ENCODE assay signal across 21 cellular contexts in the genomic region with DNA sequence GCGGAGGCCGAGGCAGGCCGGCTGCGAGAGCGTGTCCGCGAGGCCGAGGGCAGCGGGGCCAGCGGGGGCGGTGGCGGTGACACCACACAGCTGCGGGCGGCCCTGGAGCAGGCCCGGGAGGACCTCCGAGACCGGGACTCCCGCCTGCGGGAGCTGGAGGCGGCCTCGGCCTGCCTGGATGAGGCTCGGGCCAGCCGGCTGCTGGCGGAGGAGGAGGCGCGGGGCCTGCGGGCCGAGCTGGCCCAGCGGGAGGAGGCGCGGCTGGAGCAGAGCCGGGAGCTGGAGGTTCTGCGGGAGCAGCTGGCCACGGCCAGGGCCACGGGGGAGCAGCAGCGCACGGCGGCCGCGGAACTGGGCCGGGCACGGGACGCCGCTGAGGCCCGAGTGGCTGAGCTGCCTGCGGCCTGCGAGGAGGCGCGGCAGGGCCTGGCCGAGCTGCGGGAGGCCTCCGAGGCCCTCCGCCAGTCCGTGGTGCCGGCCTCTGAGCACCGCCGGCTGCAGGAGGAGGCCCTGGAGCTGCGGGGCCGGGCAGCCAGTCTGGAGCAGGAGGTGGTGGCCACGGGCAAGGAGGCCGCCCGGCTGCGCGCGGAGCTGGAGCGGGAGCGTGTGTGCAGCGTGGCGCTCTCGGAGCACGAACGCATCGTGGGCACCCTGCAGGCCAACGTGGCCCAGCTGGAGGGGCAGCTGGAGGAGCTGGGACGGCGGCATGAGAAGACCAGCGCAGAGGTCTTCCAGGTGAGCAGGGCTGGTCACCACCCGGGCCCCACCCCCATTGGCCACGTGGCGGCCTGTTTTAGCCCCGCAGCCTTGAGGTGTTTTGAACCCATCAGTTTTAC. TPM values are rescaled to one million over a fixed set of nuclear protein-coding genes. Genes with fewer than 3 reads are reported as not detected.
DNase-seq lines count a peak whose midpoint lies in the region; ATAC-seq and TF ChIP-seq lines count a peak whose summit lies in the region.
"Had no signal": no experiment of that assay in that cellular context is flagged by ENCODE, and none has a peak within 500 bp of the region (broad histone marks: within the 10 kb centered on the region; RNA-seq: fewer than 3 reads in every experiment).

No MANE protein-coding gene starts in this region.

- peaks cover 6% of the 10 kb centered on the region; the same call in 1 of the 2 replicates for H3F3A ChIP-seq in GM23338 (replicated peaks; ENCODE audit: low read depth)

- H3K27ac Mint-ChIP-seq in GM23338, result no peak overlapping the region
- H3K27ac Mint-ChIP-seq in activated T-cell treated with anti-CD3 and anti-CD28 coated beads, Interleukin-2, amount 50 U/mL, for 24 hours, result no peak overlapping the region
- H3K27ac Mint-ChIP-seq in activated CD4-positive, alpha-beta T cell treated with anti-CD3 and anti-CD28 coated beads, Interleukin-2, amount 10 ng/mL, durations not matched to agents 7 days and 5 days, result no peak overlapping the region
- H3K27ac Mint-ChIP-seq: B cell; CD8-positive, alpha-beta T cell had no signal

- no peaks in the 10 kb centered on the region for H3K9me1 ChIP-seq in IMR-90 (ENCODE audit: insufficient read depth, low read length)

- H4K91ac ChIP-seq in IMR-90 (ENCODE audit: insufficient read depth, low read depth, low read length) (no peak overlapping the region), neuronal stem cell (ENCODE audit: low read depth, low read length, poor library complexity) (no peak overlapping the region)

- H2AFZ ChIP-seq in GM23338 (no peak overlapping the region), IMR-90 (replicated peaks; ENCODE audit: low read length, poor library complexity) (no peak overlapping the region), neuronal stem cell (ENCODE audit: low read length) (no peak overlapping the region)
- H2AFZ ChIP-seq: GM23248 had no signal

- no peak overlapping the region for H3K27ac ChIP-seq in GM23338 (ENCODE audit: low read depth)
- H3K27ac ChIP-seq in IMR-90 (ENCODE audit: insufficient read depth, low read length), result no peak overlapping the region
- H3K27ac ChIP-seq in neuronal stem cell (replicated peaks; ENCODE audit: low read length), result no peak overlapping the region
- no peak overlapping the region for H3K27ac ChIP-seq in body of pancreas
- H3K27ac ChIP-seq: A549, BLaER1, C4-2B, GM23248 had no signal

- H4K20me1 ChIP-seq in GM23338 (replicated peaks; ENCODE audit: insufficient read depth), result no peaks in the 10 kb centered on the region
- no peaks in the 10 kb centered on the region for H4K20me1 ChIP-seq in IMR-90 (ENCODE audit: insufficient read depth, low read length)
- H4K20me1 ChIP-seq: BLaER1 had no signal

- peaks cover 5% of the 10 kb centered on the region; the same call in 1 of the 3 replicates for H3K9me3 Mint-ChIP-seq in GM23338
- H3K9me3 Mint-ChIP-seq in activated T-cell treated with anti-CD3 and anti-CD28 coated beads, Interleukin-2, amount 50 U/mL, for 24 hours, result peaks cover 6% of the 10 kb centered on the region
- peaks cover 3% of the 10 kb centered on the region for H3K9me3 Mint-ChIP-seq in activated CD4-positive, alpha-beta T cell treated with anti-CD3 and anti-CD28 coated beads, Interleukin-2, amount 10 ng/mL, durations not matched to agents 7 days and 5 days
- H3K9me3 Mint-ChIP-seq: CD4-positive, CD25-positive, alpha-beta regulatory T cell; CD8-positive, alpha-beta T cell had no signal

- no peaks in the 10 kb centered on the region for H3K9me2 ChIP-seq in GM23338 (ENCODE audit: insufficient read depth)

- no peak overlapping the region for H3K4me3 Mint-ChIP-seq in GM23338
- H3K4me3 Mint-ChIP-seq in activated T-cell treated with anti-CD3 and anti-CD28 coated beads, Interleukin-2, amount 50 U/mL, for 24 hours, result no peak overlapping the region
- no peak overlapping the region for H3K4me3 Mint-ChIP-seq in activated CD4-positive, alpha-beta T cell treated with anti-CD3 and anti-CD28 coated beads, Interleukin-2, amount 10 ng/mL, durations not matched to agents 7 days and 5 days
- H3K4me3 Mint-ChIP-seq: B cell; CD4-positive, CD25-positive, alpha-beta regulatory T cell; CD8-positive, alpha-beta T cell had no signal

- H4K8ac ChIP-seq in IMR-90 (ENCODE audit: low read depth in 2 of 2, low read length in 2 of 2) (no peak overlapping the region), neuronal stem cell (ENCODE audit: low read depth, low read length) (no peak overlapping the region)

- H2AK5ac ChIP-seq in IMR-90 (ENCODE audit: low read depth, low read length) (no peak overlapping the region), neuronal stem cell (ENCODE audit: low read depth, low read length) (no peak overlapping the region)

- no peak overlapping the region for H3K14ac ChIP-seq in IMR-90 (replicated peaks; ENCODE audit: low read depth, low read length)
- no peak overlapping the region for H3K14ac ChIP-seq in neuronal stem cell (ENCODE audit: low read length)

- dilution Hi-C loops in IMR-90 (cut with HindIII; ENCODE audit: low sequenced_read_pairs, unreplicated experiment), result no loop called here

- BruUV-seq in IMR-90 (replicated peaks; lab: Mats Ljungman, UMichigan), result no TSS peak

- in situ Hi-C loops in IMR-90 (cut with MboI; ENCODE audit: low sequenced_read_pairs), result no loop called here

- TF ChIP-seq CTCF in GM23338 (conservative IDR thresholded peaks at IDR 0.05; ENCODE audit: low read depth in 2 of 2) (no peak), IMR-90 (conservative IDR thresholded peaks at IDR 0.05; ENCODE audit: low read depth, low read length) (no peak), body of pancreas (IDR thresholded peaks at IDR 0.05) (no peak)

- H3K79me2 ChIP-seq in GM23338 (replicated peaks; ENCODE audit: insufficient read depth), result no peaks in the 10 kb centered on the region

- H3K4me2 ChIP-seq in GM23338, result no peak overlapping the region
- H3K4me2 ChIP-seq in IMR-90 (ENCODE audit: low read depth, low read length), result no peak overlapping the region
- H3K4me2 ChIP-seq in neuronal stem cell (ENCODE audit: insufficient read depth, low read length, poor library complexity, severe bottlenecking), result no peak overlapping the region
- H3K4me2 ChIP-seq: A549, BLaER1 had no signal

- CTCF ChIA-PET in IMR-90 (lab: Yijun Ruan, JAX), result no interaction called here
- CTCF ChIA-PET in activated CD4-positive, alpha-beta T cell treated with anti-CD3 and anti-CD28 coated beads, Interleukin-2, amount 10 ng/mL, durations not matched to agents 7 days and 5 days (lab: Charles Lee), result interaction anchor here (0.6 to 1.3 kb wide), 2 partner anchors 14 to 182 kb away, joined by 3 read pairs; partner anchors contain the start of gene SH3GL1

- H3K36me3 ChIP-seq in GM23338 (ENCODE audit: insufficient read depth) (no peaks in the 10 kb centered on the region; the same call in 1 of the 2 replicates), IMR-90 (ENCODE audit: control insufficient read depth, insufficient read depth, low read length) (no peaks in the 10 kb centered on the region), neuronal stem cell (replicated peaks in 1 of 2; ENCODE audit: control insufficient read depth in 2 of 2, insufficient read depth in 2 of 2, low read length in 2 of 2) (no peaks in the 10 kb centered on the region), body of pancreas (replicated peaks in 1 of 2; ENCODE audit: insufficient read depth in 1 of 2, low read depth in 2 of 2) (no peaks in the 10 kb centered on the region)
- H3K36me3 ChIP-seq: BLaER1, HAP-1 had no signal

- H3K4me1 Mint-ChIP-seq in GM23338, result no peaks in the 10 kb centered on the region; the same call in 2 of the 3 replicates
- H3K4me1 Mint-ChIP-seq in activated T-cell treated with anti-CD3 and anti-CD28 coated beads, Interleukin-2, amount 50 U/mL, for 24 hours (ENCODE audit: low read depth), result peaks cover 7% of the 10 kb centered on the region
- H3K4me1 Mint-ChIP-seq in activated CD4-positive, alpha-beta T cell treated with anti-CD3 and anti-CD28 coated beads, Interleukin-2, amount 10 ng/mL, durations not matched to agents 7 days and 5 days, result peaks cover 8% of the 10 kb centered on the region

- H3K9ac ChIP-seq in IMR-90 (ENCODE audit: low read depth, low read length) (no peak overlapping the region), neuronal stem cell (ENCODE audit: low read depth, low read length, poor library complexity) (no peak overlapping the region)
- H3K9ac ChIP-seq: BLaER1, GM23248 had no signal

- no peak overlapping the region for H4K5ac ChIP-seq in IMR-90 (ENCODE audit: low read depth, low read length)

- H2BK12ac ChIP-seq in neuronal stem cell (ENCODE audit: low read length), result peak overlapping the region; percentile 10

- 94% methylated on average over 59 of the region's 81 CpGs; no CpG with 5 or more reads in 1 of the 2 experiments for WGBS in IMR-90 (ENCODE audit: extremely low coverage in 2 of 2, insufficient read length in 1 of 2), 2 experiments
- no CpG with 5 or more reads among the region's 81 CpGs for WGBS in neuronal stem cell (ENCODE audit: extremely low coverage in 2 of 2, insufficient read length in 2 of 2, insufficient replicate concordance in 1 of 2), 2 donors
- WGBS in body of pancreas, 2 donors, result 92 to 96% methylated on average over 32 to 36 of the region's 81 CpGs

- H3K18ac ChIP-seq in IMR-90 (ENCODE audit: low read depth, low read length), result no peak overlapping the region
- peak overlapping the region; percentile 80 for H3K18ac ChIP-seq in neuronal stem cell (ENCODE audit: low read length)

- H3K79me1 ChIP-seq in IMR-90 (ENCODE audit: low read depth in 1 of 2, low read length in 2 of 2) (no peaks in the 10 kb centered on the region), neuronal stem cell (ENCODE audit: low read depth, low read length) (no peaks in the 10 kb centered on the region)

- no peak overlapping the region for H2BK120ac ChIP-seq in IMR-90 (ENCODE audit: low read depth, low read length)
- H2BK120ac ChIP-seq in neuronal stem cell (ENCODE audit: low read depth, low read length), result no peak overlapping the region

- H3K4me3 ChIP-seq in GM23338 (no peak overlapping the region), IMR-90 (ENCODE audit: insufficient read depth, low read depth, low read length) (no peak overlapping the region), neuronal stem cell (ENCODE audit: low read length in 2 of 2) (no peak overlapping the region), body of pancreas (no peak overlapping the region)
- H3K4me3 ChIP-seq: A549, BLaER1, GM23248, HAP-1 had no signal

- peaks cover 20% of the 10 kb centered on the region for H3K27me3 Mint-ChIP-seq in GM23338 (ENCODE audit: insufficient read depth, low read depth, poor library complexity)
- H3K27me3 Mint-ChIP-seq in activated T-cell treated with anti-CD3 and anti-CD28 coated beads, Interleukin-2, amount 50 U/mL, for 24 hours, result no peaks in the 10 kb centered on the region
- no peaks in the 10 kb centered on the region for H3K27me3 Mint-ChIP-seq in activated CD4-positive, alpha-beta T cell treated with anti-CD3 and anti-CD28 coated beads, Interleukin-2, amount 10 ng/mL, durations not matched to agents 7 days and 5 days
- H3K27me3 Mint-ChIP-seq: B cell had no signal

- H3K23ac ChIP-seq in IMR-90 (ENCODE audit: low read depth, low read length) (no peak overlapping the region), neuronal stem cell (ENCODE audit: low read depth, low read length, poor library complexity) (peak overlapping the region; percentile 65)

- no peak; the same call in 2 of the 3 replicates for ATAC-seq in GM23338
- ATAC-seq in IMR-90 (ENCODE audit: low read depth), result no peak
- no peak for ATAC-seq in body of pancreas
- ATAC-seq: A549; CD8-positive, alpha-beta T cell had no signal

- H3K4ac ChIP-seq in IMR-90 (ENCODE audit: low read depth, low read length) (no peak overlapping the region), neuronal stem cell (ENCODE audit: low read length) (no peak overlapping the region)

- no peak for TF ChIP-seq RAD21 in IMR-90 (IDR thresholded peaks at IDR 0.05; ENCODE audit: low read length)

- intact Hi-C loops in IMR-90 (cut with micrococcal nuclease), result no loop called here
- intact Hi-C loops in body of pancreas (cut with DNase I), result no loop called here

- no peak overlapping the region for H3K56ac ChIP-seq in IMR-90 (ENCODE audit: extremely low read depth, insufficient read depth, low read length)

- H2BK5ac ChIP-seq in IMR-90 (ENCODE audit: low read depth, low read length, poor library complexity, severe bottlenecking) (no peak overlapping the region), neuronal stem cell (ENCODE audit: low read length) (no peak overlapping the region)

- no peaks in the 10 kb centered on the region for H3K9me3 ChIP-seq in IMR-90 (ENCODE audit: control insufficient read depth, insufficient read depth, low read length)
- peaks cover 0 to 2% of the 10 kb centered on the region in 2 donors for H3K9me3 ChIP-seq in neuronal stem cell (replicated peaks in 1 of 2; ENCODE audit: control insufficient read depth in 2 of 2, insufficient read depth in 1 of 2, low read depth in 1 of 2, low read length in 2 of 2)
- H3K9me3 ChIP-seq in body of pancreas, result no peaks in the 10 kb centered on the region
- H3K9me3 ChIP-seq: A549, HAP-1 had no signal

- POLR2A ChIA-PET in IMR-90 (lab: Charles Lee; ENCODE audit: unreplicated experiment), result no interaction called here
- POLR2A ChIA-PET in activated CD4-positive, alpha-beta T cell treated with anti-CD3 and anti-CD28 coated beads, Interleukin-2, amount 10 ng/mL, durations not matched to agents 7 days and 5 days (lab: Charles Lee), result no interaction called here

- H3K4me1 ChIP-seq in GM23338 (ENCODE audit: insufficient read depth), result no peaks in the 10 kb centered on the region
- no peaks in the 10 kb centered on the region for H3K4me1 ChIP-seq in IMR-90 (ENCODE audit: control insufficient read depth, insufficient read depth, low read length)
- no peaks in the 10 kb centered on the region for H3K4me1 ChIP-seq in neuronal stem cell (ENCODE audit: control insufficient read depth in 2 of 2, insufficient read depth in 1 of 2, low read depth in 1 of 2, low read length in 2 of 2)
- no peaks in the 10 kb centered on the region for H3K4me1 ChIP-seq in body of pancreas
- H3K4me1 ChIP-seq: Caco-2, HAP-1 had no signal

- DNase-seq in AG20443 (ENCODE audit: low spot score), result peak; percentile 6
- DNase-seq in GM23338 (ENCODE audit: low spot score), result peak; percentile 21
- no peak for DNase-seq in IMR-90
- no peak for DNase-seq in neuronal stem cell (ENCODE audit: low spot score)
- no peak for DNase-seq in activated T-cell treated with anti-CD3 and anti-CD28 coated beads, Interleukin-2, amount 50 U/mL, for 48 hours
- DNase-seq in activated T-cell treated with anti-CD3 and anti-CD28 coated beads, Interleukin-2, amount 50 U/mL, for 24 hours, result no peak
- DNase-seq in activated CD4-positive, alpha-beta T cell treated with anti-CD3 and anti-CD28 coated beads, Interleukin-2, amount 10 ng/mL, durations not matched to agents 7 days and 5 days, result no peak
- DNase-seq in body of pancreas, result no peak
- DNase-seq: 8988T; ACHN; Caco-2; CD4-positive, CD25-positive, alpha-beta regulatory T cell; CD8-positive, alpha-beta T cell; DMS 273 treated with DMSO at 0.1 percent for 48 hours; DND-41; GM23248 had no signal

- H2BK15ac ChIP-seq in IMR-90 (ENCODE audit: low read depth, low read length), result no peak overlapping the region
- H2BK15ac ChIP-seq in neuronal stem cell (ENCODE audit: low read length), result no peak overlapping the region

- H3K36me3 Mint-ChIP-seq in GM23338 (ENCODE audit: low read depth), result peaks cover 18% of the 10 kb centered on the region
- no peaks in the 10 kb centered on the region for H3K36me3 Mint-ChIP-seq in activated T-cell treated with anti-CD3 and anti-CD28 coated beads, Interleukin-2, amount 50 U/mL, for 24 hours (ENCODE audit: low read depth)
- no peaks in the 10 kb centered on the region for H3K36me3 Mint-ChIP-seq in activated CD4-positive, alpha-beta T cell treated with anti-CD3 and anti-CD28 coated beads, Interleukin-2, amount 10 ng/mL, durations not matched to agents 7 days and 5 days (ENCODE audit: low read depth)
- H3K36me3 Mint-ChIP-seq: CD4-positive, CD25-positive, alpha-beta regulatory T cell; CD8-positive, alpha-beta T cell had no signal

- H2AK9ac ChIP-seq in IMR-90 (replicated peaks; ENCODE audit: low read depth, low read length, poor library complexity), result peak overlapping the region; percentile 65

- TF ChIP-seq POLR2A in IMR-90 (IDR thresholded peaks at IDR 0.05; ENCODE audit: low read depth, low read length) (no peak), body of pancreas (IDR thresholded peaks at IDR 0.05) (no peak)

- no peaks in the 10 kb centered on the region for H3K27me3 ChIP-seq in GM23338 (ENCODE audit: insufficient read depth)
- no peaks in the 10 kb centered on the region; the same call in 1 of the 2 replicates for H3K27me3 ChIP-seq in IMR-90 (ENCODE audit: control insufficient read depth, insufficient read depth, low read length)
- H3K27me3 ChIP-seq in neuronal stem cell (ENCODE audit: control insufficient read depth in 3 of 3, insufficient read depth in 3 of 3, low read depth in 1 of 3, low read length in 3 of 3), result peaks cover 0 to 12% (median 0%) of the 10 kb centered on the region in 3 experiments
- no peaks in the 10 kb centered on the region for H3K27me3 ChIP-seq in body of pancreas
- H3K27me3 ChIP-seq: BLaER1 had no signal

- H2BK20ac ChIP-seq in IMR-90 (ENCODE audit: low read depth, low read length), result no peak overlapping the region

RNA-seq across cellular contexts. Expression of gene EBI3, which starts 11.7 kb away (rescaled TPM):
- total RNA-seq in GM23338 (2014; rRNA removed; shearing (Covaris generic)), result 0.52 TPM in 1 of 2 replicates, not detected in the other
- polyA plus RNA-seq in GM23338 (2016; fragmentation: Nextera tagmentation; extraction: Ambion mirVana), result 1.4 and 1.6 TPM in 2 replicates
- total RNA-seq in IMR-90 (2012; rRNA removed), result 0.28 and 0.36 TPM in 2 replicates
- 2.7 and 3.0 TPM in 2 replicates for polyA plus RNA-seq in IMR-90 (2012; rRNA removed)
- 2.8 and 6.8 TPM in 2 replicates for polyA plus RNA-seq in IMR-90 (2012; cell fraction: cytosol; rRNA removed)
- polyA plus RNA-seq in IMR-90 (2012; cell fraction: nucleus; rRNA removed; ENCODE audit: low replicate concordance), result 2.5 and 2.7 TPM in 2 replicates
- polyA plus RNA-seq in neuronal stem cell (2013, experiment 1 of 2), result 0.06 TPM
- polyA plus RNA-seq in neuronal stem cell (2013, experiment 2 of 2), result 0.03 TPM
- total RNA-seq in activated CD4-positive, alpha-beta T cell treated with anti-CD3 and anti-CD28 coated beads, Interleukin-2, amount 10 ng/mL, durations not matched to agents 7 days and 5 days, result 1 to 10 TPM in 1 of 2 experiments, under 1 TPM in 1; 0.27 to 1.2 TPM
- total RNA-seq in body of pancreas, result 10 to 100 TPM in 1 of 2 donors, under 1 TPM in 1; 0.99 to 27.5 TPM
- total RNA-seq: CD4-positive, CD25-positive, alpha-beta regulatory T cell; CD8-positive, alpha-beta T cell; GM23248 had no signal

RNA-seq across cellular contexts. Expression of gene YJU2, which starts 29.2 kb away (rescaled TPM):
- total RNA-seq in GM23338 (2014; rRNA removed; shearing (Covaris generic)), result 27.3 and 33.4 TPM in 2 replicates
- polyA plus RNA-seq in GM23338 (2016; fragmentation: Nextera tagmentation; extraction: Ambion mirVana), result 27.6 and 28.8 TPM in 2 replicates
- 15.6 and 20.3 TPM in 2 replicates for total RNA-seq in IMR-90 (2012; rRNA removed)
- 18.8 and 18.9 TPM in 2 replicates for polyA plus RNA-seq in IMR-90 (2012; rRNA removed)
- 19.0 and 22.4 TPM in 2 replicates for polyA plus RNA-seq in IMR-90 (2012; cell fraction: cytosol; rRNA removed)
- 14.6 and 17.9 TPM in 2 replicates for polyA plus RNA-seq in IMR-90 (2012; cell fraction: nucleus; rRNA removed; ENCODE audit: low replicate concordance)
- polyA plus RNA-seq in neuronal stem cell (2013, experiment 1 of 2), result 17.8 TPM
- polyA plus RNA-seq in neuronal stem cell (2013, experiment 2 of 2), result 16.3 TPM
- 10 to 100 TPM; 24.8 to 25.5 TPM for total RNA-seq in activated CD4-positive, alpha-beta T cell treated with anti-CD3 and anti-CD28 coated beads, Interleukin-2, amount 10 ng/mL, durations not matched to agents 7 days and 5 days
- 10 to 100 TPM; 15.5 to 20.2 TPM for total RNA-seq in body of pancreas

RNA-seq across cellular contexts. Expression of gene ANKRD24, which starts 35.2 kb away (rescaled TPM):
- 13.4 and 18.0 TPM in 2 replicates for total RNA-seq in GM23338 (2014; rRNA removed; shearing (Covaris generic))
- polyA plus RNA-seq in GM23338 (2016; fragmentation: Nextera tagmentation; extraction: Ambion mirVana) (3.7 and 4.5 TPM in 2 replicates), IMR-90 (2012; rRNA removed) (0.21 and 0.29 TPM in 2 replicates)
- total RNA-seq in IMR-90 (2012; rRNA removed) (0.18 and 0.28 TPM in 2 replicates), body of pancreas (1 to 10 TPM; 2.1 to 3.6 TPM)
- 0.36 and 0.49 TPM in 2 replicates for polyA plus RNA-seq in IMR-90 (2012; cell fraction: cytosol; rRNA removed)
- polyA plus RNA-seq in IMR-90 (2012; cell fraction: nucleus; rRNA removed; ENCODE audit: low replicate concordance), result 2.2 and 2.3 TPM in 2 replicates
- 0.60 TPM for polyA plus RNA-seq in neuronal stem cell (2013, experiment 1 of 2)
- polyA plus RNA-seq in neuronal stem cell (2013, experiment 2 of 2), result 0.64 TPM
- under 1 TPM; 0.60 to 0.72 TPM for total RNA-seq in activated CD4-positive, alpha-beta T cell treated with anti-CD3 and anti-CD28 coated beads, Interleukin-2, amount 10 ng/mL, durations not matched to agents 7 days and 5 days

RNA-seq across cellular contexts. Expression of gene SIRT6, which starts 35.3 kb away (rescaled TPM):
- 15.8 and 26.7 TPM in 2 replicates for total RNA-seq in GM23338 (2014; rRNA removed; shearing (Covaris generic))
- polyA plus RNA-seq in GM23338 (2016; fragmentation: Nextera tagmentation; extraction: Ambion mirVana) (18.9 and 19.3 TPM in 2 replicates), IMR-90 (2012; rRNA removed) (25.3 and 31.6 TPM in 2 replicates)
- total RNA-seq in IMR-90 (2012; rRNA removed) (3.9 and 6.1 TPM in 2 replicates), body of pancreas (10 to 100 TPM; 13.2 to 54.1 TPM)
- polyA plus RNA-seq in IMR-90 (2012; cell fraction: cytosol; rRNA removed), result 18.1 and 26.8 TPM in 2 replicates
- 58.7 and 204 TPM in 2 replicates for polyA plus RNA-seq in IMR-90 (2012; cell fraction: nucleus; rRNA removed; ENCODE audit: low replicate concordance)
- polyA plus RNA-seq in neuronal stem cell (2013, experiment 1 of 2), result 14.7 TPM
- 15.1 TPM for polyA plus RNA-seq in neuronal stem cell (2013, experiment 2 of 2)
- total RNA-seq in activated CD4-positive, alpha-beta T cell treated with anti-CD3 and anti-CD28 coated beads, Interleukin-2, amount 10 ng/mL, durations not matched to agents 7 days and 5 days, result 10 to 100 TPM; 31.3 to 35.2 TPM

Comparison
In these comparisons a context has a peak if more than half of its experiments do, and no peak if none do; other contexts are left out.
1. DNase-seq: peak in AG20443 (single experiment) and GM23338 (single experiment); none in IMR-90 (single experiment), neuronal stem cell (single experiment), activated T-cell treated with anti-CD3 and anti-CD28 coated beads, Interleukin-2, amount 50 U/mL, for 48 hours (0 of 2), activated T-cell treated with anti-CD3 and anti-CD28 coated beads, Interleukin-2, amount 50 U/mL, for 24 hours (single experiment), activated CD4-positive, alpha-beta T cell treated with anti-CD3 and anti-CD28 coated beads, Interleukin-2, amount 10 ng/mL, durations not matched to agents 7 days and 5 days (single experiment) and body of pancreas (0 of 4).